ENCODE assay signal across 1 cellular context in the genomic region with DNA sequence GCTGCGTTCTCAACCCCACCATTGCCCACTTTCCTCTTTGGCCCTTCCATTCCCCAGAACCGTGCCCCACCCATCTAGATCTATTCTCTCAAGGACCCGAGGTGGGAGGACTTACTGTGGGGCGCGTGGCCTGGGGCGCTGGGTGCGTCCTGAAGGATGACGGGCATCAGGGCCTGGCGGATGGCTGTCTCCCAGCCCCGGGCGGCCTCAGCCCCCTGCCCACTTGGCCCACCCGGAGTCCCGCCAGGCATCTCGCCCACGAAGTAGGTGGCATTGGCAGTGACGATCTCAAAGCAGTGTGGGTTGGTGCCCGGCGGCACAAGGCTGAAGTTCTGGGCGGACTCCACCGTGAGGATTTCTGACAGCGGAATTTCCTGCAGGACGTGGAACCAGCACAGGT.
TF ChIP-seq lines count a peak whose summit lies in the region.

No MANE protein-coding gene starts in this region.

TF ChIP-seq in K562, 482 proteins besides CTCF, POLR2A, EP300 and RAD21:
- no peak for TF ChIP-seq U2AF2 (optimal IDR thresholded peaks at IDR 0.05; ENCODE audit: low read depth, low read length)
- TF ChIP-seq RBFOX2 (IDR thresholded peaks at IDR 0.05; ENCODE audit: low read depth, low read length): peak; percentile 38; the same call in 1 of the 2 replicates
- no peak for TF ChIP-seq PTBP1 (IDR thresholded peaks at IDR 0.05; ENCODE audit: low read depth, low read length)
- 0 out of 2 replicates have a peak, but pooled peaks have one; percentile 38 for TF ChIP-seq POLR2G (IDR thresholded peaks at IDR 0.05; ENCODE audit: low read depth, low read length)
- TF ChIP-seq NR2F6 (CRISPR knock-in tag; IDR thresholded peaks at IDR 0.05): no peak
- TF ChIP-seq ELF4 (CRISPR knock-in tag; IDR thresholded peaks at IDR 0.05): no peak
- TF ChIP-seq C11orf30 (IDR thresholded peaks at IDR 0.05; ENCODE audit: low read depth): no peak
- no peak for TF ChIP-seq OTX1 (CRISPR knock-in tag; IDR thresholded peaks at IDR 0.05)
- no peak for TF ChIP-seq NEUROD1 (IDR thresholded peaks at IDR 0.05; ENCODE audit: borderline replicate concordance, low read depth, low read length, partially characterized antibody)
